Comparison of ENCODE assay signal across 24 cellular contexts in genomic region chr15:91306155-91306554, GRCh38.
"Had no signal": no experiment of that assay in that cellular context is flagged by ENCODE, and none has a peak within 500 bp of the region (broad histone marks: within the 10 kb centered on the region; RNA-seq: fewer than 3 reads in every experiment).

No MANE protein-coding gene starts in this region.

- DNase-seq: hippocampal formation; kidney glomerular epithelial cell; left cardiac atrium; left lung; lower lobe of right lung; mammary epithelial cell; mesenchymal stem cell; naive thymus-derived CD4-positive, alpha-beta T cell; ovary; right lobe of liver; stimulated activated CD4-positive, alpha-beta T cell treated with anti-CD3 and anti-CD28 coated beads, Interleukin-12 subunit alpha, Interleukin-12 subunit beta, amount 100 ng/mL, for 4 hours; stimulated activated CD4-positive, alpha-beta T cell treated with anti-CD3 and anti-CD28 coated beads, Interleukin-15, amount 100 ng/mL, for 24 hours; stimulated activated CD4-positive, alpha-beta T cell treated with anti-CD3 and anti-CD28 coated beads, Interleukin-2, amount 100 ng/mL, for 24 hours; stimulated activated CD4-positive, alpha-beta T cell treated with anti-CD3 and anti-CD28 coated beads, Interleukin-4, amount 100 ng/mL, for 1 hour; stimulated activated naive B cell treated with anti-CD40 and anti-IgM and Interleukin-4, amounts not matched to agents 10 μg/mL and 1 μg/mL and 100 μg/mL, for 72 hours; stimulated activated naive CD8-positive, alpha-beta T cell treated with anti-CD3 and anti-CD28 coated beads, Interleukin-15, Interleukin-2, amounts not matched to agents 100 U/mL and 50 U/mL, for 24 hours; stomach; testis; tibial artery; trophoblast cell; upper lobe of right lung had no signal

- H3K9me3 ChIP-seq: left lung, lower lobe of right lung, ovary, right atrium auricular region, right lobe of liver, stomach, testis, tibial artery, upper lobe of right lung had no signal

- H3K9me3 Mint-ChIP-seq: naive thymus-derived CD4-positive, alpha-beta T cell; natural killer cell treated with Interleukin-12 subunit alpha and Interleukin-12 subunit beta and Interleukin-15 and Interleukin-18, amount 100 ng/mL, for 72 hours; stimulated activated naive B cell treated with anti-CD40 and anti-IgM and Interleukin-4, amounts not matched to agents 10 μg/mL and 1 μg/mL and 100 μg/mL, for 72 hours had no signal

- H3K4me1 ChIP-seq: right lobe of liver, testis had no signal

- H3K36me3 Mint-ChIP-seq: natural killer cell treated with Interleukin-12 subunit alpha and Interleukin-12 subunit beta and Interleukin-15 and Interleukin-18, amount 100 ng/mL, for 72 hours; stimulated activated naive B cell treated with anti-CD40 and anti-IgM and Interleukin-4, amounts not matched to agents 10 μg/mL and 1 μg/mL and 100 μg/mL, for 72 hours had no signal

- H3K27ac Mint-ChIP-seq: natural killer cell treated with Interleukin-12 subunit alpha and Interleukin-12 subunit beta and Interleukin-15 and Interleukin-18, amount 100 ng/mL, for 72 hours; stimulated activated naive B cell treated with anti-CD40 and anti-IgM and Interleukin-4, amounts not matched to agents 10 μg/mL and 1 μg/mL and 100 μg/mL, for 72 hours had no signal

- H3K27me3 ChIP-seq: ovary, right atrium auricular region, right lobe of liver, testis had no signal

- H3K27ac ChIP-seq: left lung, lower lobe of right lung, ovary, right atrium auricular region, right lobe of liver, skin epidermis, stomach, testis, tibial artery, upper lobe of right lung had no signal

- H3K4me3 ChIP-seq: left lung, lower lobe of right lung, ovary, right atrium auricular region, right lobe of liver, skin epidermis, stomach, testis, tibial artery, upper lobe of right lung had no signal

- H3K4me3 Mint-ChIP-seq: natural killer cell treated with Interleukin-12 subunit alpha and Interleukin-12 subunit beta and Interleukin-15 and Interleukin-18, amount 100 ng/mL, for 72 hours; stimulated activated naive B cell treated with anti-CD40 and anti-IgM and Interleukin-4, amounts not matched to agents 10 μg/mL and 1 μg/mL and 100 μg/mL, for 72 hours had no signal

- ATAC-seq: left cardiac atrium; left lung; lower lobe of right lung; naive thymus-derived CD4-positive, alpha-beta T cell; natural killer cell treated with Interleukin-12 subunit alpha and Interleukin-12 subunit beta and Interleukin-15 and Interleukin-18, amount 100 ng/mL, for 72 hours; right lobe of liver; stimulated activated naive B cell treated with anti-CD40 and anti-IgM and Interleukin-4, amounts not matched to agents 10 μg/mL and 1 μg/mL and 100 μg/mL, for 72 hours; stimulated activated naive CD8-positive, alpha-beta T cell treated with anti-CD3 and anti-CD28 coated beads, Interleukin-15, Interleukin-2, amounts not matched to agents 100 U/mL and 50 U/mL, for 24 hours; upper lobe of right lung had no signal

- H3K36me3 ChIP-seq: left lung, lower lobe of right lung, ovary, right atrium auricular region, right lobe of liver, stomach, tibial artery, upper lobe of right lung had no signal
